In genomic region chr15:89900849-89901248, GRCh38 we compare ENCODE assay signal across 15 cellular contexts. TPM values are rescaled to one million over a fixed set of nuclear protein-coding genes. Genes with fewer than 3 reads are reported as not detected.
DNase-seq lines count a peak whose midpoint lies in the region; ATAC-seq and TF ChIP-seq lines count a peak whose summit lies in the region.
"Had no signal": no experiment of that assay in that cellular context is flagged by ENCODE, and none has a peak within 500 bp of the region (broad histone marks: within the 10 kb centered on the region; RNA-seq: fewer than 3 reads in every experiment).

No MANE protein-coding gene starts in this region.

- H3K27ac ChIP-seq in right atrium auricular region (peak overlapping the region in 1 of 2 donors; percentile 62), heart right ventricle (peak overlapping the region in 5 of 10 donors; percentile 9 to 54 (median 48)), right cardiac atrium (ENCODE audit: low read length) (no peak overlapping the region), foreskin keratinocyte (no peak overlapping the region)
- H3K27ac ChIP-seq: 22Rv1, A549, C4-2B had no signal

- H3K27ac Mint-ChIP-seq in type B pancreatic cell = no peak overlapping the region
- H3K27ac Mint-ChIP-seq: CD4-positive, alpha-beta T cell had no signal

- DNase-seq in Right ventricle myocardium inferior (ENCODE audit: missing footprints) (no peak), right atrium auricular region (ENCODE audit: low spot score) (no peak), heart right ventricle (peak in 1 of 2 donors; percentile 32), right cardiac atrium (no peak), type B pancreatic cell (ENCODE audit: extremely low spot score, unreplicated experiment) (peak; percentile 13), foreskin keratinocyte (no peak)
- no peak for DNase-seq in activated effector memory CD4-positive, alpha-beta T cell treated with Interleukin-2 at 50 U/mL for 16 hours
- DNase-seq: AML-193; Caco-2; CD4-positive, alpha-beta T cell had no signal

- H3K9me3 ChIP-seq in right atrium auricular region (no peaks in the 10 kb centered on the region), heart right ventricle (no peaks in the 10 kb centered on the region), right cardiac atrium (ENCODE audit: control insufficient read depth, low read length) (no peaks in the 10 kb centered on the region)
- H3K9me3 ChIP-seq: A549, Caco-2, HAP-1 had no signal

- TF ChIP-seq CTCF in right atrium auricular region (IDR thresholded peaks at IDR 0.05) = no peak
- TF ChIP-seq CTCF in heart right ventricle (IDR thresholded peaks at IDR 0.05) = no peak
- TF ChIP-seq CTCF in type B pancreatic cell (conservative IDR thresholded peaks at IDR 0.05) = no peak
- no peak for TF ChIP-seq CTCF in foreskin keratinocyte (conservative IDR thresholded peaks at IDR 0.05)

- no peaks in the 10 kb centered on the region for H3K27me3 Mint-ChIP-seq in type B pancreatic cell
- H3K27me3 Mint-ChIP-seq: CD4-positive, alpha-beta T cell had no signal

- intact Hi-C loops in Right ventricle myocardium inferior (cut with DNase I) = no loop called here
- intact Hi-C loops in heart right ventricle (cut with DNase I) = loop anchor here in 5 of 10 donors (5.0 to 10.0 kb wide), 4 partner anchors 61 to 176 kb away; no protein-coding TSS in a partner anchor
- intact Hi-C loops in right cardiac atrium (cut with DNase I) = loop anchor here in 2 of 4 donors (5.0 to 10.0 kb wide), 2 partner anchors 171 to 174 kb away; no protein-coding TSS in a partner anchor

- peaks cover 9% of the 10 kb centered on the region for H3K36me3 Mint-ChIP-seq in type B pancreatic cell

- H3K4me3 ChIP-seq in right atrium auricular region (no peak overlapping the region), heart right ventricle (no peak overlapping the region), right cardiac atrium (ENCODE audit: low read length) (no peak overlapping the region)
- H3K4me3 ChIP-seq: A549, HAP-1 had no signal

- H3K4me1 Mint-ChIP-seq in type B pancreatic cell (ENCODE audit: unreplicated experiment) = peaks cover 5% of the 10 kb centered on the region

- no peaks in the 10 kb centered on the region for H3K27me3 ChIP-seq in right atrium auricular region
- H3K27me3 ChIP-seq in heart right ventricle = no peaks in the 10 kb centered on the region
- H3K27me3 ChIP-seq in right cardiac atrium (ENCODE audit: control insufficient read depth, insufficient read depth) = no peaks in the 10 kb centered on the region
- no peaks in the 10 kb centered on the region for H3K27me3 ChIP-seq in foreskin keratinocyte

- no peak overlapping the region for H3K4me3 Mint-ChIP-seq in type B pancreatic cell
- H3K4me3 Mint-ChIP-seq: CD4-positive, alpha-beta T cell had no signal

- WGBS in heart right ventricle, 2 donors = 40 to 64% methylated on average over 6 of the region's 6 CpGs
- WGBS in right cardiac atrium = 58% methylated on average over 6 of the region's 6 CpGs

- H3K36me3 ChIP-seq in right atrium auricular region (peaks cover 27% of the 10 kb centered on the region), heart right ventricle (peaks cover 0 to 61% (median 10%) of the 10 kb centered on the region in 9 donors)
- H3K36me3 ChIP-seq: HAP-1 had no signal

- H3K4me1 ChIP-seq in right atrium auricular region (no peaks in the 10 kb centered on the region), heart right ventricle (peaks cover 0 to 15% (median 4%) of the 10 kb centered on the region in 9 donors), right cardiac atrium (ENCODE audit: control insufficient read depth, insufficient read depth, low read length) (peaks cover 3% of the 10 kb centered on the region), foreskin keratinocyte (no peaks in the 10 kb centered on the region)
- H3K4me1 ChIP-seq: A549, HAP-1 had no signal

- peak; percentile 81 for ATAC-seq in Right ventricle myocardium inferior
- ATAC-seq in heart right ventricle = peak; percentile 39 to 95 (median 76)
- ATAC-seq in right cardiac atrium = peak; percentile 55 to 77
- ATAC-seq in foreskin keratinocyte = no peak
- ATAC-seq in HG02588 (IDR thresholded peaks at IDR 0.05; ENCODE audit: unreplicated experiment) = no peak
- ATAC-seq: A549 had no signal

- no peaks in the 10 kb centered on the region for H3K9me3 Mint-ChIP-seq in type B pancreatic cell
- H3K9me3 Mint-ChIP-seq: CD4-positive, alpha-beta T cell had no signal

RNA-seq across cellular contexts. Expression of gene AP3S2, which starts 7.1 kb away (rescaled TPM):
- total RNA-seq in Right ventricle myocardium inferior (46.9 TPM), right atrium auricular region (10 to 100 TPM; 42.1 to 65.9 TPM), heart right ventricle (10 to 100 TPM; 37.0 to 55.5 (median 46.1) TPM), right cardiac atrium (10 to 100 TPM; 38.5 to 42.6 (median 40.4) TPM), type B pancreatic cell (ENCODE audit: low replicate concordance) (22.9 and 32.2 TPM in 2 replicates), foreskin keratinocyte (25.8 and 40.3 TPM in 2 replicates)
- polyA plus RNA-seq in heart right ventricle (10 to 100 TPM; 16.8 to 19.2 TPM), right cardiac atrium (28.8 TPM), foreskin keratinocyte (11.8 and 12.0 TPM in 2 replicates)

RNA-seq across cellular contexts. Expression of gene ARPIN, which starts 11.9 kb away (rescaled TPM):
- 12.0 TPM for total RNA-seq in Right ventricle myocardium inferior
- 10 to 100 TPM in 1 of 2 donors, 1 to 10 TPM in 1; 8.3 to 11.8 TPM for total RNA-seq in right atrium auricular region
- 10 to 100 TPM in 9 of 10 donors, 1 to 10 TPM in 1; 7.7 to 12.8 (median 11.3) TPM for total RNA-seq in heart right ventricle
- polyA plus RNA-seq in heart right ventricle = 1 to 10 TPM; 4.6 to 8.0 TPM
- total RNA-seq in right cardiac atrium = 10 to 100 TPM; 12.3 to 16.0 (median 13.1) TPM
- polyA plus RNA-seq in right cardiac atrium = 10.1 TPM
- total RNA-seq in type B pancreatic cell (ENCODE audit: low replicate concordance) = 14.9 and 22.7 TPM in 2 replicates
- total RNA-seq in foreskin keratinocyte = 10.8 and 12.5 TPM in 2 replicates
- 7.9 and 10.4 TPM in 2 replicates for polyA plus RNA-seq in foreskin keratinocyte
- total RNA-seq: CD4-positive, alpha-beta T cell had no signal

Comparison
In these comparisons a context has a peak if more than half of its experiments do, and no peak if none do; other contexts are left out.
1. ATAC-seq: peak in Right ventricle myocardium inferior (single experiment), heart right ventricle (8 of 8) and right cardiac atrium (2 of 2); none in foreskin keratinocyte (single experiment) and HG02588 (single experiment).